Comparison of ENCODE assay signal across 26 cellular contexts in genomic region chr7:67856046-67856445, GRCh38.
"Had no signal": no experiment of that assay in that cellular context is flagged by ENCODE, and none has a peak within 500 bp of the region (broad histone marks: within the 10 kb centered on the region; RNA-seq: fewer than 3 reads in every experiment).

No MANE protein-coding gene starts in this region.

- H3K4me1 ChIP-seq: left ventricle myocardium inferior, prostate gland, stomach, testis, thyroid gland, transverse colon, upper lobe of left lung, vagina had no signal

- H3K4me3 Mint-ChIP-seq: naive B cell; natural killer cell; nephron progenitor cell; stimulated activated naive B cell treated with anti-CD40 and anti-IgM and Interleukin-4, amounts not matched to agents 10 μg/mL and 1 μg/mL and 100 μg/mL, for 72 hours had no signal

- H3K36me3 ChIP-seq: left ventricle myocardium inferior, ovary, prostate gland, stomach, thyroid gland, transverse colon, upper lobe of left lung, vagina had no signal

- H3K27me3 ChIP-seq: ovary, testis, thyroid gland, transverse colon, upper lobe of left lung, vagina had no signal

- H3K4me1 Mint-ChIP-seq: naive B cell; natural killer cell; stimulated activated naive B cell treated with anti-CD40 and anti-IgM and Interleukin-4, amounts not matched to agents 10 μg/mL and 1 μg/mL and 100 μg/mL, for 72 hours had no signal

- H3K27me3 Mint-ChIP-seq: naive B cell; stimulated activated naive B cell treated with anti-CD40 and anti-IgM and Interleukin-4, amounts not matched to agents 10 μg/mL and 1 μg/mL and 100 μg/mL, for 72 hours had no signal

- H3K27ac ChIP-seq: left ventricle myocardium inferior, ovary, prostate gland, skin epidermis, stomach, testis, thyroid gland, transverse colon, upper lobe of left lung, vagina had no signal

- DNase-seq: hippocampal formation; islet precursor cell; left ventricle myocardium inferior; midbrain; naive B cell; natural killer cell; nephron progenitor cell; ovary; retina; right cardiac atrium; stimulated activated CD4-positive, alpha-beta T cell treated with anti-CD3 and anti-CD28 coated beads, Interleukin-12 subunit alpha, Interleukin-12 subunit beta, amount 100 ng/mL, for 4 hours; stimulated activated CD4-positive, alpha-beta T cell treated with anti-CD3 and anti-CD28 coated beads, Interleukin-15, amount 100 ng/mL, for 24 hours; stimulated activated CD4-positive, alpha-beta T cell treated with anti-CD3 and anti-CD28 coated beads, Interleukin-2, amount 100 ng/mL, for 24 hours; stimulated activated CD4-positive, alpha-beta T cell treated with anti-CD3 and anti-CD28 coated beads, Interleukin-4, amount 100 ng/mL, for 1 hour; stimulated activated naive B cell treated with anti-CD40 and anti-IgM and Interleukin-4, amounts not matched to agents 10 μg/mL and 1 μg/mL and 100 μg/mL, for 72 hours; stimulated activated naive CD8-positive, alpha-beta T cell treated with anti-CD3 and anti-CD28 coated beads, Interleukin-15, Interleukin-2, amounts not matched to agents 100 U/mL and 50 U/mL, for 24 hours; stomach; testis; thyroid gland; transverse colon; upper lobe of left lung had no signal

- H3K36me3 Mint-ChIP-seq: naive B cell; natural killer cell; stimulated activated naive B cell treated with anti-CD40 and anti-IgM and Interleukin-4, amounts not matched to agents 10 μg/mL and 1 μg/mL and 100 μg/mL, for 72 hours had no signal

- H3K9me3 ChIP-seq: ovary, prostate gland, testis, thyroid gland, transverse colon, upper lobe of left lung, vagina had no signal

- H3K4me3 ChIP-seq: left ventricle myocardium inferior, lung, ovary, prostate gland, skin epidermis, stomach, testis, thyroid gland, transverse colon, upper lobe of left lung, vagina had no signal

- ATAC-seq: natural killer cell; right cardiac atrium; sciatic nerve; stimulated activated naive B cell treated with anti-CD40 and anti-IgM and Interleukin-4, amounts not matched to agents 10 μg/mL and 1 μg/mL and 100 μg/mL, for 72 hours; stimulated activated naive CD8-positive, alpha-beta T cell treated with anti-CD3 and anti-CD28 coated beads, Interleukin-15, Interleukin-2, amounts not matched to agents 100 U/mL and 50 U/mL, for 24 hours had no signal

- H3K27ac Mint-ChIP-seq: naive B cell; natural killer cell; nephron progenitor cell; stimulated activated naive B cell treated with anti-CD40 and anti-IgM and Interleukin-4, amounts not matched to agents 10 μg/mL and 1 μg/mL and 100 μg/mL, for 72 hours had no signal
